Comparison of ENCODE assay signal across 3 cellular contexts in the genomic region with DNA sequence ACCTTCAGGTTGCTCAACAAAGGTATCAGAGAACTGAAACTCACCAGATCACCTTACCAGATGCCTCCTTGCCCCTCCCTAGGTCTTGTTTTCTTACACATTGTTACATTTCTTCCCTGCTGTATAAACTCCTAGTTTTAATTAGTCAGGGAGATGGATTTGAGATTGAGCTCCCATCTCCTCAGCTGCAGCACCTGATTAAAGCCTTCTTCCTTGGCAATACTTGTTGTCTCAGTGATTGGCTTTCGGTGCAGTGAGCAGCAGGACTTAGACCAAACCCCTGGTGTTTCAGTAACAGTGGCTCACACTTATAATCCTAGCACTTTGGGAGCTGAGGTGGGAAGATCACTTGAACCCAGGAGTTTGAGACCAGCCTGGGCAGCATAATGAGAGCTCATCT.
A peak's percentile ranks its signal among the peaks of the same experiment; 100 is the strongest.
TF ChIP-seq lines count a peak whose summit lies in the region.

No MANE protein-coding gene starts in this region.

TF ChIP-seq in HepG2, 621 proteins besides CTCF, POLR2A, EP300 and RAD21:
- TF ChIP-seq ZNF124 (CRISPR knock-in tag; IDR thresholded peaks at IDR 0.05): peak; percentile 87
- TF ChIP-seq, protein P1, sequence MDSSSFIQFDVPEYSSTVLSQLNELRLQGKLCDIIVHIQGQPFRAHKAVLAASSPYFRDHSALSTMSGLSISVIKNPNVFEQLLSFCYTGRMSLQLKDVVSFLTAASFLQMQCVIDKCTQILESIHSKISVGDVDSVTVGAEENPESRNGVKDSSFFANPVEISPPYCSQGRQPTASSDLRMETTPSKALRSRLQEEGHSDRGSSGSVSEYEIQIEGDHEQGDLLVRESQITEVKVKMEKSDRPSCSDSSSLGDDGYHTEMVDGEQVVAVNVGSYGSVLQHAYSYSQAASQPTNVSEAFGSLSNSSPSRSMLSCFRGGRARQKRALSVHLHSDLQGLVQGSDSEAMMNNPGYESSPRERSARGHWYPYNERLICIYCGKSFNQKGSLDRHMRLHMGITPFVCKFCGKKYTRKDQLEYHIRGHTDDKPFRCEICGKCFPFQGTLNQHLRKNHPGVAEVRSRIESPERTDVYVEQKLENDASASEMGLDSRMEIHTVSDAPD (CRISPR knock-in tag; IDR thresholded peaks at IDR 0.05): no peak
- TF ChIP-seq ZNF224 (CRISPR knock-in tag; IDR thresholded peaks at IDR 0.05): no peak

TF ChIP-seq in HEK293, 187 proteins besides CTCF, POLR2A, EP300 and RAD21:
- TF ChIP-seq SETDB1 (IDR thresholded peaks at IDR 0.05; ENCODE audit: insufficient read length, low read length): peak; percentile 71
- TF ChIP-seq, protein P2, sequence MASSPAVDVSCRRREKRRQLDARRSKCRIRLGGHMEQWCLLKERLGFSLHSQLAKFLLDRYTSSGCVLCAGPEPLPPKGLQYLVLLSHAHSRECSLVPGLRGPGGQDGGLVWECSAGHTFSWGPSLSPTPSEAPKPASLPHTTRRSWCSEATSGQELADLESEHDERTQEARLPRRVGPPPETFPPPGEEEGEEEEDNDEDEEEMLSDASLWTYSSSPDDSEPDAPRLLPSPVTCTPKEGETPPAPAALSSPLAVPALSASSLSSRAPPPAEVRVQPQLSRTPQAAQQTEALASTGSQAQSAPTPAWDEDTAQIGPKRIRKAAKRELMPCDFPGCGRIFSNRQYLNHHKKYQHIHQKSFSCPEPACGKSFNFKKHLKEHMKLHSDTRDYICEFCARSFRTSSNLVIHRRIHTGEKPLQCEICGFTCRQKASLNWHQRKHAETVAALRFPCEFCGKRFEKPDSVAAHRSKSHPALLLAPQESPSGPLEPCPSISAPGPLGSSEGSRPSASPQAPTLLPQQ (tag by site-specific recombination; IDR thresholded peaks at IDR 0.05): no peak
- TF ChIP-seq TSHZ1 (tag by site-specific recombination; IDR thresholded peaks at IDR 0.05; ENCODE audit: borderline replicate concordance): no peak
- no peak for TF ChIP-seq SP7 (tag by site-specific recombination; IDR thresholded peaks at IDR 0.05)
- no peak for TF ChIP-seq ZNF292 (tag by site-specific recombination; IDR thresholded peaks at IDR 0.05; ENCODE audit: borderline replicate concordance, low read depth)
- no peak for TF ChIP-seq PRDM10 (tag by site-specific recombination; IDR thresholded peaks at IDR 0.05)
- peak; percentile 59 for TF ChIP-seq ZNF10 (tag by site-specific recombination; IDR thresholded peaks at IDR 0.05)

TF ChIP-seq in K562, 482 proteins besides CTCF, POLR2A, EP300 and RAD21:
- TF ChIP-seq HNRNPL (IDR thresholded peaks at IDR 0.05; ENCODE audit: low read depth, low read length) (no peak), POLR2AphosphoS2 (IDR thresholded peaks at IDR 0.05; ENCODE audit: low read length) (no peak), PHB (CRISPR knock-in tag; IDR thresholded peaks at IDR 0.05) (no peak), MTA1 (IDR thresholded peaks at IDR 0.05; ENCODE audit: borderline replicate concordance) (no peak), CBX5 (IDR thresholded peaks at IDR 0.05; ENCODE audit: borderline replicate concordance, low read depth) (0 out of 2 replicates have a peak, but pooled peaks have one; percentile 12), NELFE (IDR thresholded peaks at IDR 0.05; ENCODE audit: insufficient read depth, insufficient read length) (no peak), XRCC5 (IDR thresholded peaks at IDR 0.05; ENCODE audit: low read depth, low read length) (no peak)
- TF ChIP-seq, protein P3, sequence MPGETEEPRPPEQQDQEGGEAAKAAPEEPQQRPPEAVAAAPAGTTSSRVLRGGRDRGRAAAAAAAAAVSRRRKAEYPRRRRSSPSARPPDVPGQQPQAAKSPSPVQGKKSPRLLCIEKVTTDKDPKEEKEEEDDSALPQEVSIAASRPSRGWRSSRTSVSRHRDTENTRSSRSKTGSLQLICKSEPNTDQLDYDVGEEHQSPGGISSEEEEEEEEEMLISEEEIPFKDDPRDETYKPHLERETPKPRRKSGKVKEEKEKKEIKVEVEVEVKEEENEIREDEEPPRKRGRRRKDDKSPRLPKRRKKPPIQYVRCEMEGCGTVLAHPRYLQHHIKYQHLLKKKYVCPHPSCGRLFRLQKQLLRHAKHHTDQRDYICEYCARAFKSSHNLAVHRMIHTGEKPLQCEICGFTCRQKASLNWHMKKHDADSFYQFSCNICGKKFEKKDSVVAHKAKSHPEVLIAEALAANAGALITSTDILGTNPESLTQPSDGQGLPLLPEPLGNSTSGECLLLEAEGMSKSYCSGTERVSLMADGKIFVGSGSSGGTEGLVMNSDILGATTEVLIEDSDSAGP (CRISPR knock-in tag; IDR thresholded peaks at IDR 0.05): no peak
